8 cellular contexts compared by ENCODE assay signal in genomic region chr5:141923443-141924313, GRCh38. TPM values are rescaled to one million over a fixed set of nuclear protein-coding genes. Genes with fewer than 3 reads are reported as not detected.
DNase-seq lines count a peak whose midpoint lies in the region; ATAC-seq, FAIRE-seq and TF ChIP-seq lines count a peak whose summit lies in the region.

TSS of gene DELE1 (plus strand) at chr5:141923871. CDS start at chr5:141923942, 71 bp downstream.

- no peak for FAIRE-seq in pancreas (lab: Jason Lieb, UNC)

- H3K9me3 ChIP-seq in pancreas (no peaks in the 10 kb centered on the region), tibial artery (no peaks in the 10 kb centered on the region)

- H3K36me3 ChIP-seq in pancreas = peaks cover 0 to 18% (median 4%) of the 10 kb centered on the region in 3 donors
- peaks cover 28 to 37% (median 35%) of the 10 kb centered on the region in 3 donors for H3K36me3 ChIP-seq in tibial artery

- H3K4me3 ChIP-seq in pancreas (peak within 1 kb of the TSS; percentile 42 to 70 (median 64)), tibial artery (peak within 1 kb of the TSS; percentile 63 to 84)

- no peak for TF ChIP-seq CTCF in GM10266 (IDR thresholded peaks at IDR 0.05; ENCODE audit: control insufficient read depth, insufficient read depth, low read depth, missing control alignments)
- no peak for TF ChIP-seq CTCF in pancreas (IDR thresholded peaks at IDR 0.05)
- TF ChIP-seq CTCF in tibial artery (IDR thresholded peaks at IDR 0.05) = no peak

- DNase-seq in GM10266 (ENCODE audit: extremely low spot score) = peak; percentile 92
- DNase-seq in NCI-H1092 treated with DMSO at 0.1 percent for 48 hours (lab: John Stamatoyannopoulos, UW) = peak; percentile 75
- peak; percentile 96 to 98 for DNase-seq in SW 1271 (lab: John Stamatoyannopoulos, UW)
- peak; percentile 83 for DNase-seq in activated naive CD8-positive, alpha-beta T cell treated with anti-CD3 and anti-CD28 coated beads, Interleukin-2, amount 50 U/mL, for 16 hours (ENCODE audit: low read depth, low spot score)
- DNase-seq in Right ventricle myocardium inferior (ENCODE audit: missing footprints) = peak; percentile 98
- DNase-seq in pancreas = peak; percentile 92 to 98 (median 92)
- peak; percentile 94 to 97 for DNase-seq in tibial artery

- H3K27me3 ChIP-seq in pancreas (no peaks in the 10 kb centered on the region), tibial artery (no peaks in the 10 kb centered on the region)

- intact Hi-C loops in Right ventricle myocardium inferior (cut with DNase I) (loop anchor here (5.0 kb wide), 1 partner anchor 34 kb away; the partner anchor contains the start of gene PCDH12), pancreas (cut with DNase I) (no loop called here), tibial artery (cut with DNase I; ENCODE audit: low total_unique reads) (no loop called here)

- WGBS in pancreas, 2 donors = 0% methylated on average over 54 of the region's 54 CpGs

- ATAC-seq in HG02610 (IDR thresholded peaks at IDR 0.05; ENCODE audit: unreplicated experiment) (peak; percentile 98), Right ventricle myocardium inferior (peak; percentile 98), pancreas (peak; percentile 97 to 99 (median 98))

- H3K27ac ChIP-seq in pancreas = peak within 1 kb of the TSS; percentile 88 to 98 (median 92)
- H3K27ac ChIP-seq in tibial artery = peak within 1 kb of the TSS; percentile 93 to 97

- H3K4me1 ChIP-seq in pancreas (peaks cover 0 to 6% (median 5%) of the 10 kb centered on the region in 3 donors), tibial artery (peaks cover 0 to 19% (median 17%) of the 10 kb centered on the region in 4 donors)

RNA-seq across cellular contexts. Expression of gene DELE1, which starts in this region (rescaled TPM):
- total RNA-seq in Right ventricle myocardium inferior = 94.4 TPM
- 10 to 100 TPM; 27.7 to 36.0 (median 33.1) TPM for total RNA-seq in pancreas
- polyA plus RNA-seq in pancreas = 10 to 100 TPM; 38.2 to 45.6 TPM

Comparison
In these comparisons a context has a peak if more than half of its experiments do, and no peak if none do; other contexts are left out.
1. Peak in every context shown above with its lines: DNase-seq, ATAC-seq, H3K4me3 ChIP-seq and H3K27ac ChIP-seq.